In the genomic region with DNA sequence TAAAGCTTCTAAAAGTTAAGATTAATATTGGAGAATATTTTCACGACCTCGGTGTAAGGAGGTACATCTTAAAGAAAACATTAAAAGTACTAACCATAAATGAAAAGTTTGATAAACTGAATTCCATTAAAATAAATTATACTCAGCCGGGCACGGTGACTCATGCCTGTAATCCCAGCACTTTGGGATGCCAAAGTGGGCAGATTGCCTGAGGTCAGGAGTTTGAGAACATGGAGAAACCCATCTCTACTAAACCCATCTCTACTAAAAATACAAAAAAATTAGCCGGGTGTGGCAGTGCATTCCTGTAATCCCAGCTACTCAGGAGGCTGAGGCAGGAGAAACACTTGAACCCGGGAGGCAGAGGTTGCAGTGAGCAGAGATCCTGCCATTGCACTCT, we compare ENCODE assay signal across 9 cellular contexts. TPM values are rescaled to one million over a fixed set of nuclear protein-coding genes. Genes with fewer than 3 reads are reported as not detected.
DNase-seq lines count a peak whose midpoint lies in the region; ATAC-seq, FAIRE-seq and TF ChIP-seq lines count a peak whose summit lies in the region.
"Not testable (repeated sequence)": the region's sequence is repeated elsewhere in the genome, so short reads cannot be mapped to it uniquely, and the experiment has no call there.
"Had no signal": no experiment of that assay in that cellular context is flagged by ENCODE, and none has a peak within 500 bp of the region (broad histone marks: within the 10 kb centered on the region; RNA-seq: fewer than 3 reads in every experiment).

No MANE protein-coding gene starts in this region.

- POLR2A ChIA-PET in A549 (lab: Yijun Ruan, JAX) = interaction anchor here (0.7 kb wide), 1 partner anchor 74 kb away, joined by 3 read pairs; no protein-coding TSS in a partner anchor
- POLR2A ChIA-PET in PC-3 (lab: Charles Lee; ENCODE audit: unreplicated experiment) = not testable (repeated sequence)

- H3K4me3 Mint-ChIP-seq in endothelial cell (ENCODE audit: unreplicated experiment) = peak overlapping the region; percentile 37
- not testable (repeated sequence) for H3K4me3 Mint-ChIP-seq in mesothelial cell of epicardium

- not testable (repeated sequence) for ATAC-seq in A549, PC-3, sciatic nerve
- peak; percentile 41; the same call in 2 of the 3 replicates for ATAC-seq in SK-N-SH treated with all-trans-retinoic acid at 6 μM for 48 hours

- not testable (repeated sequence) for H3K4me3 ChIP-seq in A549; PC-3 (ENCODE audit: low read length)

- H3K4me2 ChIP-seq in A549 = peak overlapping the region; percentile 8
- H3K4me2 ChIP-seq in PC-3 (ENCODE audit: low read length) = not testable (repeated sequence)

- not testable (repeated sequence) for H3K27me3 ChIP-seq in PC-3 (ENCODE audit: low read length)

- intact Hi-C loops in PC-3 (cut with micrococcal nuclease); sciatic nerve (cut with DNase I): not testable (repeated sequence)

- not testable (repeated sequence) for FAIRE-seq in A549 (lab: Jason Lieb, UNC)

- H3K4me1 Mint-ChIP-seq in endothelial cell (ENCODE audit: unreplicated experiment) (peaks cover 53% of the 10 kb centered on the region), mesothelial cell of epicardium (peaks cover 34% of the 10 kb centered on the region)

- not testable (repeated sequence) for DNase-seq in A549 (ENCODE audit: low read depth in 1 of 2, low spot score in 1 of 2); endothelial cell (ENCODE audit: low spot score); mesothelial cell of epicardium (ENCODE audit: low spot score in 2 of 2, unreplicated experiment in 2 of 2)
- peak; percentile 17 for DNase-seq in LHCN-M2 (ENCODE audit: low read depth)
- DNase-seq in PC-3 = peak; percentile 63
- peak; percentile 17 for DNase-seq in sciatic nerve (ENCODE audit: low spot score)

- not testable (repeated sequence) for TF ChIP-seq RAD21 in A549 (conservative IDR thresholded peaks at IDR 0.05 in 1 of 2, IDR thresholded peaks at IDR 0.05 in 1 of 2)

- not testable (repeated sequence) for TF ChIP-seq POLR2A in A549 (IDR thresholded peaks at IDR 0.05; ENCODE audit: low read length)

- not testable (repeated sequence) for H3K27me3 Mint-ChIP-seq in endothelial cell (ENCODE audit: unreplicated experiment); mesothelial cell of epicardium (ENCODE audit: low read depth)

- H3K4me1 ChIP-seq in A549 (peaks cover 56% of the 10 kb centered on the region), PC-3 (ENCODE audit: insufficient read depth, low read length) (peaks cover 29% of the 10 kb centered on the region)

- H3K27ac Mint-ChIP-seq in endothelial cell (ENCODE audit: unreplicated experiment) = not testable (repeated sequence)
- peak overlapping the region; percentile 25 for H3K27ac Mint-ChIP-seq in mesothelial cell of epicardium

- H4K20me1 ChIP-seq in PC-3 (ENCODE audit: low read length) = not testable (repeated sequence)

- peak overlapping the region; percentile 52 to 58; a peak in 4 of 6 replicates for H3K27ac ChIP-seq in A549
- H3K27ac ChIP-seq in PC-3 (ENCODE audit: low read length) = not testable (repeated sequence)

- H3K36me3 Mint-ChIP-seq in endothelial cell (ENCODE audit: low read depth, unreplicated experiment) = peaks cover 21% of the 10 kb centered on the region
- not testable (repeated sequence) for H3K36me3 Mint-ChIP-seq in mesothelial cell of epicardium

- 45% methylated on average over 6 of the region's 6 CpGs for WGBS in A549 (ENCODE audit: missing lambda C conversion rate)

- not testable (repeated sequence) for H3K9me3 Mint-ChIP-seq in endothelial cell (ENCODE audit: unreplicated experiment); mesothelial cell of epicardium

- not testable (repeated sequence) for H3K9me2 ChIP-seq in PC-3 (replicated peaks; ENCODE audit: low read length)

- not testable (repeated sequence) for H3K36me3 ChIP-seq in PC-3 (ENCODE audit: low read depth, low read length)

- H2AFZ ChIP-seq in PC-3 (ENCODE audit: low read length) = not testable (repeated sequence)

- not testable (repeated sequence) for H3K9ac ChIP-seq in PC-3 (ENCODE audit: low read length)

- BruUV-seq in PC-3 (replicated peaks; lab: Mats Ljungman, UMichigan) = not testable (repeated sequence)

- TF ChIP-seq CTCF in A549 (IDR thresholded peaks at IDR 0.05); PC-3 (conservative IDR thresholded peaks at IDR 0.05; ENCODE audit: low read depth, low read length); endothelial cell (IDR thresholded peaks at IDR 0.05; ENCODE audit: unreplicated experiment); mesothelial cell of epicardium (IDR thresholded peaks at IDR 0.05; ENCODE audit: unreplicated experiment): not testable (repeated sequence)

- not testable (repeated sequence) for H3K9me3 ChIP-seq in A549; PC-3 (ENCODE audit: low read length)

- not testable (repeated sequence) for TF ChIP-seq EP300 in A549 (IDR thresholded peaks at IDR 0.05)

- not testable (repeated sequence) for H3K79me2 ChIP-seq in PC-3 (ENCODE audit: low read length)

- H3F3A ChIP-seq in PC-3 (ENCODE audit: low read length, unreplicated experiment) = not testable (repeated sequence)

- CTCF ChIA-PET in A549 (lab: Yijun Ruan, JAX) = interaction anchor here (0.7 to 1.3 kb wide), 4 partner anchors 9 to 399 kb away, joined by 3 to 11 read pairs (median 6); a partner anchor contains a TSS
- CTCF ChIA-PET in PC-3 (lab: Charles Lee) = not testable (repeated sequence)

TF ChIP-seq in A549, 52 proteins besides CTCF, POLR2A, EP300 and RAD21:
- TF ChIP-seq FOSL2 (IDR thresholded peaks at IDR 0.05) = not testable (repeated sequence)
- peak; percentile 33; the same call in 1 of the 2 replicates for TF ChIP-seq FOSL2 (CRISPR knock-in tag; IDR thresholded peaks at IDR 0.05)

RNA-seq across cellular contexts. Expression of a gene that starts 8.7 kb away (rescaled TPM):
- 0.13 and 0.30 TPM in 2 replicates for polyA plus RNA-seq in A549 (2011; rRNA removed)
- 0.17 and 0.30 TPM in 2 replicates for polyA plus RNA-seq in A549 (2012; cell fraction: cytosol; rRNA removed)
- polyA plus RNA-seq in A549 (2012; cell fraction: nucleus; rRNA removed) = 0.12 TPM in 1 of 2 replicates, not detected in the other
- 0.22 TPM in 1 of 3 replicates, not detected in the others for polyA plus RNA-seq in A549 (2017; fragmentation: RNase III; extraction: RNeasy Plus Mini Kit Qiagen cat#74134 plus additional on column Dnase treatment)
- 1.0 TPM in 1 of 2 replicates, not detected in the other for polyA minus RNA-seq in A549 (2011; rRNA and poly(A)+ RNA removed)
- total RNA-seq in LHCN-M2 (2014; rRNA removed) = not detected in 2 replicates
- polyA plus RNA-seq in LHCN-M2 (2012) = not detected
- total RNA-seq in PC-3 (2014; rRNA removed) = not detected in 2 replicates
- 118 TPM for total RNA-seq in endothelial cell (ENCODE audit: unreplicated experiment)
- total RNA-seq in mesothelial cell of epicardium = 0.41 to 0.80 TPM (median 0.72 TPM) in 3 replicates
- total RNA-seq in sciatic nerve = not detected
- total RNA-seq: CD4-positive, alpha-beta memory T cell had no signal
- polyA plus RNA-seq: AG04450; CD4-positive, alpha-beta memory T cell had no signal

Comparison
In these comparisons a context has a peak if more than half of its experiments do, and no peak if none do; other contexts are left out.
1. RNA of a gene that starts 8.7 kb away (total RNA-seq): 118 TPM in endothelial cell (single experiment); 0.41 to 0.80 TPM in mesothelial cell of epicardium, not detected in sciatic nerve (single experiment), not detected in LHCN-M2 and not detected in PC-3; every median in the first group is over 10 times any median in the second.